ENCODE assay signal across 23 cellular contexts in the genomic region with DNA sequence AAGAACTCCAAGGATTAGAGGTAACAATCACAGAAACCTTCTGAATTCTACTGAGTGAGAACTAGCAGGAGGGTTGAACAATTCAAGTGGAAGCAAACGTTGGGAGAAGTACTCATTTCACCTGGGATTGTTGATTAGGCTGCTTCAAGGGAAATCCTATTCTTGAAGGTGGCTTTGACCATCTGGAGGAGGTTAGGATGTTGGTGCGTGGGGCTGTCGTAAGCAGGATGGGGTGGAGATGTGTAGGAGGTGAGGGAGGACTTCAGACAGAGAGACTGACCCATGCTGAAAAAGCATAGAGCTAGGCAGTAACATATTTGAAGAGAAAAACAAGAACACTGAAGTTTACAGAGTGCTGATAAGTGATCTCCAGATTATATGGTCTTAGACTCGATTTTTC.
"Had no signal": no experiment of that assay in that cellular context is flagged by ENCODE, and none has a peak within 500 bp of the region (broad histone marks: within the 10 kb centered on the region; RNA-seq: fewer than 3 reads in every experiment).

No MANE protein-coding gene starts in this region.

- H3K9me3 ChIP-seq: esophagus muscularis mucosa, gastroesophageal sphincter, heart left ventricle, left lung, prostate gland, right atrium auricular region, suprapubic skin had no signal

- H3K36me3 ChIP-seq: esophagus muscularis mucosa, gastroesophageal sphincter, heart left ventricle, left lung, prostate gland, right atrium auricular region, suprapubic skin had no signal

- H3K4me3 Mint-ChIP-seq: natural killer cell; stimulated activated naive CD8-positive, alpha-beta T cell treated with anti-CD3 and anti-CD28 coated beads, Interleukin-15, amount 100 ng/mL, for 72 hours had no signal

- H3K4me2 ChIP-seq: hepatocyte, smooth muscle cell had no signal

- H3K27ac ChIP-seq: dorsolateral prefrontal cortex, esophagus muscularis mucosa, foreskin keratinocyte, gastroesophageal sphincter, heart left ventricle, hepatocyte, left lung, prostate gland, right atrium auricular region, suprapubic skin had no signal

- H2AFZ ChIP-seq: hepatocyte had no signal

- H3K27me3 ChIP-seq: right atrium auricular region had no signal

- DNase-seq: dorsolateral prefrontal cortex; effector CD4-positive, alpha-beta T cell; foreskin keratinocyte; heart left ventricle; kidney; left lung; mammary epithelial cell; natural killer cell; stimulated activated CD4-positive, alpha-beta T cell treated with anti-CD3 and anti-CD28 coated beads, Interleukin-12 subunit alpha, Interleukin-12 subunit beta, amount 100 ng/mL, for 4 hours; stimulated activated CD4-positive, alpha-beta T cell treated with anti-CD3 and anti-CD28 coated beads, Interleukin-1b, Interleukin-23, amount 100 ng/mL, for 48 hours; stimulated activated CD4-positive, alpha-beta T cell treated with anti-CD3 and anti-CD28 coated beads, Interleukin-4, amount 100 ng/mL, for 1 hour; stimulated activated CD8-positive, alpha-beta memory T cell treated with anti-CD3 and anti-CD28 coated beads, Interleukin-4, amount 100 ng/mL, for 48 hours; stimulated activated naive CD4-positive, alpha-beta T cell; stimulated activated naive CD8-positive, alpha-beta T cell treated with anti-CD3 and anti-CD28 coated beads, Interleukin-15, amount 100 ng/mL, for 72 hours; trophoblast cell had no signal

- H3K79me2 ChIP-seq: hepatocyte had no signal

- H3K9me3 Mint-ChIP-seq: natural killer cell; stimulated activated naive CD8-positive, alpha-beta T cell treated with anti-CD3 and anti-CD28 coated beads, Interleukin-15, amount 100 ng/mL, for 72 hours had no signal

- H3K4me1 ChIP-seq: esophagus muscularis mucosa, gastroesophageal sphincter, heart left ventricle, left lung, prostate gland, right atrium auricular region had no signal

- H3K27ac Mint-ChIP-seq: natural killer cell; stimulated activated naive CD8-positive, alpha-beta T cell treated with anti-CD3 and anti-CD28 coated beads, Interleukin-15, amount 100 ng/mL, for 72 hours had no signal

- H3K4me3 ChIP-seq: dorsolateral prefrontal cortex, esophagus muscularis mucosa, gastroesophageal sphincter, heart left ventricle, hepatocyte, left lung, prostate gland, right atrium auricular region, smooth muscle cell, suprapubic skin had no signal

- ATAC-seq: foreskin keratinocyte; gastroesophageal sphincter; heart left ventricle; left lung; natural killer cell; sciatic nerve; stimulated activated naive CD8-positive, alpha-beta T cell treated with anti-CD3 and anti-CD28 coated beads, Interleukin-15, amount 100 ng/mL, for 72 hours had no signal

- H3K36me3 Mint-ChIP-seq: natural killer cell had no signal
